ENCODE assay signal across 8 cellular contexts in genomic region chr2:111725742-111726141, GRCh38.
A peak's percentile ranks its signal among the peaks of the same experiment; 100 is the strongest.
DNase-seq lines count a peak whose midpoint lies in the region; ATAC-seq and TF ChIP-seq lines count a peak whose summit lies in the region.
"Not testable (repeated sequence)": the region's sequence is repeated elsewhere in the genome, so short reads cannot be mapped to it uniquely, and the experiment has no call there.

No MANE protein-coding gene starts in this region.

- not testable (repeated sequence) for H3K4me3 ChIP-seq in AG10803 (ENCODE audit: low read length); LNCaP clone FGC (ENCODE audit: low read depth, low read length); fibroblast of lung (replicated peaks in 1 of 4; ENCODE audit: control extremely low read depth in 1 of 4, insufficient read depth in 1 of 4, low read depth in 3 of 4, low read length in 4 of 4); spleen

- H3K27ac ChIP-seq in fibroblast of lung (ENCODE audit: insufficient read depth, low read length); spleen: not testable (repeated sequence)

- not testable (repeated sequence) for TF ChIP-seq POLR2A in spleen (IDR thresholded peaks at IDR 0.05)

- not testable (repeated sequence) for H3K36me3 Mint-ChIP-seq in activated naive CD4-positive, alpha-beta T cell treated with anti-CD3 and anti-CD28 coated beads for 36 hours (ENCODE audit: low read depth)

- H3K27me3 ChIP-seq in fibroblast of lung (ENCODE audit: control insufficient read depth, insufficient read depth, low read length); spleen (replicated peaks in 1 of 7): not testable (repeated sequence)

- WGBS in spleen, 5 donors = 83 to 94% (median 90%) methylated on average over 2 to 5 of the region's 6 CpGs

- intact Hi-C loops in activated naive CD4-positive, alpha-beta T cell treated with anti-CD3 and anti-CD28 coated beads for 36 hours (cut with micrococcal nuclease); spleen (cut with DNase I; ENCODE audit: low total_unique reads): not testable (repeated sequence)

- not testable (repeated sequence) for H3K4me1 Mint-ChIP-seq in activated naive CD4-positive, alpha-beta T cell treated with anti-CD3 and anti-CD28 coated beads for 36 hours (ENCODE audit: low read depth)

- H3K27ac Mint-ChIP-seq in activated naive CD4-positive, alpha-beta T cell treated with anti-CD3 and anti-CD28 coated beads for 36 hours = not testable (repeated sequence)

- ATAC-seq in GM18909 (IDR thresholded peaks at IDR 0.05; ENCODE audit: poor library complexity, unreplicated experiment) = peak; percentile 50

- TF ChIP-seq CTCF in AG10803 (conservative IDR thresholded peaks at IDR 0.05; ENCODE audit: low read length) = peak; percentile 25
- peak; percentile 42 for TF ChIP-seq CTCF in LNCaP clone FGC (IDR thresholded peaks at IDR 0.05; ENCODE audit: control insufficient read depth, extremely low read depth, insufficient read depth)
- peak in 1 of 2 donors; percentile 12 for TF ChIP-seq CTCF in fibroblast of lung (conservative IDR thresholded peaks at IDR 0.05 in 1 of 2, IDR thresholded peaks at IDR 0.05 in 1 of 2; ENCODE audit: low read depth in 1 of 2, low read length in 2 of 2)
- not testable (repeated sequence) for TF ChIP-seq CTCF in spleen (IDR thresholded peaks at IDR 0.05 in 8 of 11, conservative IDR thresholded peaks at IDR 0.05 in 3 of 11)

- not testable (repeated sequence) for H3K27me3 Mint-ChIP-seq in activated naive CD4-positive, alpha-beta T cell treated with anti-CD3 and anti-CD28 coated beads for 36 hours (ENCODE audit: low read depth)

- H4K20me1 ChIP-seq in fibroblast of lung (ENCODE audit: control insufficient read depth, extremely low read depth, insufficient read depth, low read length) = not testable (repeated sequence)

- H3K9ac ChIP-seq in fibroblast of lung (ENCODE audit: insufficient read depth, low read length) = not testable (repeated sequence)

- not testable (repeated sequence) for H3K79me2 ChIP-seq in fibroblast of lung (ENCODE audit: control insufficient read depth, insufficient read depth, low read length)

- H3K4me3 Mint-ChIP-seq in activated naive CD4-positive, alpha-beta T cell treated with anti-CD3 and anti-CD28 coated beads for 36 hours = not testable (repeated sequence)

- not testable (repeated sequence) for H3K4me2 ChIP-seq in fibroblast of lung (ENCODE audit: extremely low read depth, insufficient read depth, low read length)

- in situ Hi-C loops in SK-MEL-5 (cut with HindIII; ENCODE audit: low pct_unique_long_range_greater_than_20kb, low sequenced_read_pairs) = not testable (repeated sequence)

- not testable (repeated sequence) for H3K9me3 Mint-ChIP-seq in activated naive CD4-positive, alpha-beta T cell treated with anti-CD3 and anti-CD28 coated beads for 36 hours

- DNase-seq in AG10803 (ENCODE audit: low read depth) (peak; percentile 49), SK-MEL-5 (ENCODE audit: low read depth, low spot score) (peak; percentile 48), fibroblast of lung (ENCODE audit: low read depth in 2 of 2) (peak; percentile 35 to 39), left kidney (ENCODE audit: low read depth, low spot score) (peak; percentile 39), spleen (peak; percentile 54)
- not testable (repeated sequence) for DNase-seq in LNCaP clone FGC (ENCODE audit: low read depth)
- peak; percentile 26 for DNase-seq in activated naive CD4-positive, alpha-beta T cell treated with anti-CD3 and anti-CD28 coated beads for 36 hours

- H3K36me3 ChIP-seq in fibroblast of lung (ENCODE audit: control insufficient read depth, insufficient read depth, low read length); spleen: not testable (repeated sequence)

- not testable (repeated sequence) for H3K4me1 ChIP-seq in fibroblast of lung (ENCODE audit: control insufficient read depth, extremely low read depth, insufficient read depth, low read length); spleen

- CTCF ChIA-PET in activated naive CD4-positive, alpha-beta T cell treated with anti-CD3 and anti-CD28 coated beads for 36 hours (lab: Charles Lee) = not testable (repeated sequence)

- not testable (repeated sequence) for H3K9me3 ChIP-seq in fibroblast of lung (ENCODE audit: control insufficient read depth, insufficient read depth, low read depth, low read length); spleen

- not testable (repeated sequence) for H2AFZ ChIP-seq in fibroblast of lung (ENCODE audit: low read length)
